In genomic region chr22:21593406-21594232, GRCh38 we compare ENCODE assay signal across 10 cellular contexts. TPM values are rescaled to one million over a fixed set of nuclear protein-coding genes. Genes with fewer than 3 reads are reported as not detected.
DNase-seq lines count a peak whose midpoint lies in the region; TF ChIP-seq lines count a peak whose summit lies in the region.
"Had no signal": no experiment of that assay in that cellular context is flagged by ENCODE, and none has a peak within 500 bp of the region (broad histone marks: within the 10 kb centered on the region; RNA-seq: fewer than 3 reads in every experiment).

No MANE protein-coding gene starts in this region.

- peak; percentile 55 for TF ChIP-seq CTCF in choroid plexus epithelial cell (conservative IDR thresholded peaks at IDR 0.05; ENCODE audit: low read depth, low read length)

- H4K8ac ChIP-seq in mesendoderm (ENCODE audit: low read depth, low read length): no peak overlapping the region

- peaks cover 43% of the 10 kb centered on the region for H3K79me1 ChIP-seq in mesendoderm (ENCODE audit: low read length)

- H3K27ac Mint-ChIP-seq in CD4-positive, alpha-beta memory T cell: peak overlapping the region in 6 of 7 donors; percentile 0 to 83 (median 43)

- H3K4me2 ChIP-seq in mesendoderm (ENCODE audit: low read length): no peak overlapping the region

- H3K36me3 ChIP-seq in CD4-positive, alpha-beta memory T cell (ENCODE audit: insufficient read depth, low read length): peaks cover 29% of the 10 kb centered on the region
- H3K36me3 ChIP-seq in mesendoderm (ENCODE audit: control insufficient read depth, insufficient read depth, low read length): peaks cover 19% of the 10 kb centered on the region

- H3K18ac ChIP-seq in mesendoderm (ENCODE audit: low read length): no peak overlapping the region

- no CpG with 5 or more reads among the region's 11 CpGs for WGBS in mesendoderm (ENCODE audit: extremely low coverage, insufficient coverage, low lambda C conversion rate)

- H2BK120ac ChIP-seq in mesendoderm (ENCODE audit: low read depth, low read length): no peak overlapping the region

- no peak overlapping the region for H3K56ac ChIP-seq in mesendoderm (ENCODE audit: low read length)

- intact Hi-C loops in CD4-positive, alpha-beta memory T cell (cut with micrococcal nuclease): no loop called here

- H3K4me3 Mint-ChIP-seq in CD4-positive, alpha-beta memory T cell: peak overlapping the region in 1 of 8 donors; percentile 63

- H3K27me3 ChIP-seq in CD4-positive, alpha-beta memory T cell (ENCODE audit: insufficient read depth, low read length): no peaks in the 10 kb centered on the region
- no peaks in the 10 kb centered on the region for H3K27me3 ChIP-seq in mesendoderm (ENCODE audit: insufficient read depth, low read length, poor library complexity)
- H3K27me3 ChIP-seq: SJSA1 had no signal

- no peak overlapping the region for H2AK5ac ChIP-seq in mesendoderm (ENCODE audit: low read length)

- H2BK15ac ChIP-seq in mesendoderm (replicated peaks; ENCODE audit: low read depth): no peak overlapping the region

- H3K9me3 Mint-ChIP-seq in CD4-positive, alpha-beta memory T cell: peaks cover 0 to 3% (median 0%) of the 10 kb centered on the region in 8 donors

- peaks cover 34 to 71% (median 52%) of the 10 kb centered on the region in 4 donors for H3K4me1 Mint-ChIP-seq in CD4-positive, alpha-beta memory T cell

- H3K4ac ChIP-seq in mesendoderm (ENCODE audit: low read depth, low read length): no peak overlapping the region

- CTCF ChIA-PET in CD4-positive, alpha-beta memory T cell (lab: Charles Lee; ENCODE audit: partially characterized antibody): no interaction called here

- DNase-seq in CD4-positive, alpha-beta memory T cell: no peak
- DNase-seq in HT-29 (ENCODE audit: low spot score) (peak; percentile 38), choroid plexus epithelial cell (ENCODE audit: low read depth) (no peak), mesendoderm (peak; percentile 59), RKO (ENCODE audit: low spot score) (no peak), GOT3 (lab: John Stamatoyannopoulos, UW) (no peak)
- DNase-seq in stimulated activated CD4-positive, alpha-beta T cell treated with anti-CD3 and anti-CD28 coated beads, Interleukin-15, amount 100 ng/mL, for 24 hours: no peak
- DNase-seq in activated CD8-positive, alpha-beta memory T cell treated with anti-CD3 and anti-CD28 coated beads for 24 hours: no peak
- DNase-seq: KG1 had no signal

- no peak overlapping the region for H3K9ac ChIP-seq in mesendoderm (ENCODE audit: low read length)

- POLR2A ChIA-PET in CD4-positive, alpha-beta memory T cell (lab: Charles Lee; ENCODE audit: partially characterized antibody): no interaction called here

- no peaks in the 10 kb centered on the region for H3K9me3 ChIP-seq in CD4-positive, alpha-beta memory T cell (ENCODE audit: control insufficient read depth in 1 of 2, low read length in 2 of 2)
- H3K9me3 ChIP-seq: SJSA1 had no signal

- no peak overlapping the region for H2BK5ac ChIP-seq in mesendoderm (ENCODE audit: low read length)

- H3K4me1 ChIP-seq in CD4-positive, alpha-beta memory T cell (ENCODE audit: insufficient read depth, low read length): peaks cover 18% of the 10 kb centered on the region
- H3K4me1 ChIP-seq in mesendoderm (ENCODE audit: control insufficient read depth, low read depth, low read length): no peaks in the 10 kb centered on the region
- H3K4me1 ChIP-seq: SJSA1 had no signal

- no peak overlapping the region for H3K23ac ChIP-seq in mesendoderm (ENCODE audit: low read length)

- H3K79me2 ChIP-seq in mesendoderm (ENCODE audit: control insufficient read depth, insufficient read depth, low read length): peaks cover 81% of the 10 kb centered on the region

- H3K27ac ChIP-seq in CD4-positive, alpha-beta memory T cell (ENCODE audit: low read depth, low read length): no peak overlapping the region
- H3K27ac ChIP-seq in mesendoderm (ENCODE audit: low read depth, low read length): no peak overlapping the region
- H3K27ac ChIP-seq: SJSA1 had no signal

- H4K5ac ChIP-seq in mesendoderm (ENCODE audit: low read length): no peak overlapping the region

- no peaks in the 10 kb centered on the region for H3K27me3 Mint-ChIP-seq in CD4-positive, alpha-beta memory T cell

- H3K4me3 ChIP-seq in CD4-positive, alpha-beta memory T cell (ENCODE audit: low read length in 2 of 2): no peak overlapping the region
- H3K4me3 ChIP-seq in choroid plexus epithelial cell (ENCODE audit: low read depth, low read length): no peak overlapping the region
- no peak overlapping the region for H3K4me3 ChIP-seq in mesendoderm (ENCODE audit: low read length)
- H3K4me3 ChIP-seq: SJSA1 had no signal

- peaks cover 40 to 47% of the 10 kb centered on the region in 2 donors for H3K36me3 Mint-ChIP-seq in CD4-positive, alpha-beta memory T cell

RNA-seq across cellular contexts. Expression of gene UBE2L3, which starts 26.1 kb away (rescaled TPM):
- 10 to 100 TPM; 39.2 to 39.3 TPM for total RNA-seq in CD4-positive, alpha-beta memory T cell
- 100 to 1,000 TPM; 104 to 116 TPM for polyA plus RNA-seq in CD4-positive, alpha-beta memory T cell
- 41.0 and 43.1 TPM in 2 replicates for total RNA-seq in HT-29 (2014; rRNA removed; shearing (Covaris generic))
- polyA plus RNA-seq in mesendoderm (2013, experiment 1 of 2): 139 TPM
- 141 TPM for polyA plus RNA-seq in mesendoderm (2013, experiment 2 of 2)

RNA-seq across cellular contexts. Expression of gene YDJC, which starts 36.2 kb away (rescaled TPM):
- total RNA-seq in CD4-positive, alpha-beta memory T cell: 10 to 100 TPM; 45.7 to 46.0 TPM
- polyA plus RNA-seq in CD4-positive, alpha-beta memory T cell: 10 to 100 TPM; 47.5 to 52.8 TPM
- 160 and 195 TPM in 2 replicates for total RNA-seq in HT-29 (2014; rRNA removed; shearing (Covaris generic))
- polyA plus RNA-seq in mesendoderm (2013, experiment 1 of 2): 24.5 TPM
- polyA plus RNA-seq in mesendoderm (2013, experiment 2 of 2): 23.4 TPM

RNA-seq across cellular contexts. Expression of gene CCDC116, which starts 38.9 kb away (rescaled TPM):
- under 1 TPM; 0.19 to 0.29 TPM for total RNA-seq in CD4-positive, alpha-beta memory T cell
- polyA plus RNA-seq in CD4-positive, alpha-beta memory T cell: not detected
- total RNA-seq in HT-29 (2014; rRNA removed; shearing (Covaris generic)): 0.33 TPM in 1 of 2 replicates, not detected in the other
- polyA plus RNA-seq in mesendoderm (2013, experiment 1 of 2): 0.14 TPM
- 0.08 TPM for polyA plus RNA-seq in mesendoderm (2013, experiment 2 of 2)

RNA-seq across cellular contexts. Expression of gene RIMBP3C, which starts 42.4 kb away (rescaled TPM):
- total RNA-seq in CD4-positive, alpha-beta memory T cell: 1 to 10 TPM; 4.5 to 4.9 TPM
- under 1 TPM in 1 of 2 donors, not detected in 1; 0.49 TPM for polyA plus RNA-seq in CD4-positive, alpha-beta memory T cell
- 0.03 TPM in 1 of 2 replicates, not detected in the other for total RNA-seq in HT-29 (2014; rRNA removed; shearing (Covaris generic))
- polyA plus RNA-seq in mesendoderm (2013, experiment 1 of 2): 0.17 TPM
- polyA plus RNA-seq in mesendoderm (2013, experiment 2 of 2): 0.08 TPM

RNA-seq across cellular contexts. Expression of gene SDF2L1, which starts 48.5 kb away (rescaled TPM):
- 10 to 100 TPM; 39.6 to 44.3 TPM for total RNA-seq in CD4-positive, alpha-beta memory T cell
- polyA plus RNA-seq in CD4-positive, alpha-beta memory T cell: 10 to 100 TPM; 78.0 to 99.1 TPM
- total RNA-seq in HT-29 (2014; rRNA removed; shearing (Covaris generic)): 134 and 139 TPM in 2 replicates
- 26.9 TPM for polyA plus RNA-seq in mesendoderm (2013, experiment 1 of 2)
- polyA plus RNA-seq in mesendoderm (2013, experiment 2 of 2): 25.4 TPM

Comparison
In these comparisons a context has a peak if more than half of its experiments do, and no peak if none do; other contexts are left out.
1. DNase-seq: peak in HT-29 (single experiment) and mesendoderm (single experiment); none in CD4-positive, alpha-beta memory T cell (0 of 5), choroid plexus epithelial cell (single experiment), RKO (single experiment), stimulated activated CD4-positive, alpha-beta T cell treated with anti-CD3 and anti-CD28 coated beads, Interleukin-15, amount 100 ng/mL, for 24 hours (single experiment), GOT3 (single experiment) and activated CD8-positive, alpha-beta memory T cell treated with anti-CD3 and anti-CD28 coated beads for 24 hours (single experiment).